27 cellular contexts compared by ENCODE assay signal in genomic region chr22:49205401-49205800, GRCh38.
DNase-seq lines count a peak whose midpoint lies in the region; ATAC-seq, FAIRE-seq and TF ChIP-seq lines count a peak whose summit lies in the region.
"Had no signal": no experiment of that assay in that cellular context is flagged by ENCODE, and none has a peak within 500 bp of the region (broad histone marks: within the 10 kb centered on the region; RNA-seq: fewer than 3 reads in every experiment).

No MANE protein-coding gene starts in this region.

- DNase-seq in D341Med (ENCODE audit: low spot score) (peak; percentile 8), Peyer's patch (peak in 2 of 3 donors; percentile 6 to 24), kidney (peak; percentile 60), DMS53 (lab: John Stamatoyannopoulos, UW) (no peak), kidney tubule cell (ENCODE audit: low spot score) (no peak)
- DNase-seq in stimulated activated effector memory CD8-positive, alpha-beta T cell treated with anti-CD3 and anti-CD28 coated beads, Interleukin-12 subunit alpha, Interleukin-12 subunit beta, amount 100 ng/mL, for 72 hours (ENCODE audit: low spot score in 2 of 2): no peak
- DNase-seq in activated CD8-positive, alpha-beta T cell treated with anti-CD3 and anti-CD28 coated beads, Interleukin-2, amount 10 ng/mL, durations not matched to agents 7 days and 5 days: no peak
- DNase-seq: activated naive CD4-positive, alpha-beta T cell treated with anti-CD3 and anti-CD28 coated beads, Interleukin-2, amount 10 ng/mL, durations not matched to agents 7 days and 5 days; anterior cingulate cortex; Calu3; effector memory CD8-positive, alpha-beta T cell; foreskin fibroblast; HCEC 1CT; heart right ventricle; NCI-H1048; NCI-H187; NCI-H524 treated with DMSO at 0.1 percent for 48 hours; PC-9; psoas muscle had no signal

- H3K9me3 ChIP-seq in Peyer's patch (no peaks in the 10 kb centered on the region), kidney (ENCODE audit: control insufficient read depth in 1 of 2, low read length in 2 of 2) (no peaks in the 10 kb centered on the region)
- H3K9me3 ChIP-seq: heart right ventricle, psoas muscle, upper lobe of left lung had no signal

- POLR2A ChIA-PET in activated CD8-positive, alpha-beta T cell treated with anti-CD3 and anti-CD28 coated beads, Interleukin-2, amount 10 ng/mL, durations not matched to agents 7 days and 5 days (lab: Charles Lee): no interaction called here

- FAIRE-seq in kidney (lab: Jason Lieb, UNC): no peak
- FAIRE-seq: colon, GM18507 had no signal

- no peaks in the 10 kb centered on the region for H3K36me3 Mint-ChIP-seq in stimulated activated effector memory CD8-positive, alpha-beta T cell treated with anti-CD3 and anti-CD28 coated beads, Interleukin-12 subunit alpha, Interleukin-12 subunit beta, amount 100 ng/mL, for 72 hours
- H3K36me3 Mint-ChIP-seq in activated CD8-positive, alpha-beta T cell treated with anti-CD3 and anti-CD28 coated beads, Interleukin-2, amount 10 ng/mL, durations not matched to agents 7 days and 5 days (ENCODE audit: low read depth): no peaks in the 10 kb centered on the region
- H3K36me3 Mint-ChIP-seq: activated naive CD4-positive, alpha-beta T cell treated with anti-CD3 and anti-CD28 coated beads, Interleukin-2, amount 10 ng/mL, durations not matched to agents 7 days and 5 days; IgD-negative memory B cell; memory B cell; T-cell had no signal

- H3K27ac ChIP-seq in Peyer's patch (no peak overlapping the region), kidney (ENCODE audit: low read depth in 2 of 2, low read length in 2 of 2) (no peak overlapping the region)
- H3K27ac ChIP-seq: C4-2B, heart right ventricle, PC-9, psoas muscle, SJSA1, upper lobe of left lung had no signal

- no peaks in the 10 kb centered on the region for H3K27me3 ChIP-seq in Peyer's patch
- H3K27me3 ChIP-seq: SJSA1, upper lobe of left lung had no signal

- intact Hi-C loops in kidney (cut with DNase I): no loop called here

- TF ChIP-seq CTCF in Peyer's patch (IDR thresholded peaks at IDR 0.05) (no peak), kidney (IDR thresholded peaks at IDR 0.05; ENCODE audit: borderline replicate concordance, extremely low read depth, insufficient read depth) (no peak)

- H3K4me3 ChIP-seq in Peyer's patch (no peak overlapping the region), kidney (ENCODE audit: low read length in 2 of 2) (no peak overlapping the region)
- H3K4me3 ChIP-seq: heart right ventricle, PC-9, psoas muscle, SJSA1, upper lobe of left lung had no signal

- no peaks in the 10 kb centered on the region for H3K36me3 ChIP-seq in Peyer's patch
- no peaks in the 10 kb centered on the region for H3K36me3 ChIP-seq in kidney (ENCODE audit: control insufficient read depth in 1 of 2, insufficient read depth in 2 of 2, low read length in 2 of 2)
- H3K36me3 ChIP-seq: heart right ventricle, SJSA1, upper lobe of left lung had no signal

- H3K4me3 Mint-ChIP-seq in stimulated activated effector memory CD8-positive, alpha-beta T cell treated with anti-CD3 and anti-CD28 coated beads, Interleukin-12 subunit alpha, Interleukin-12 subunit beta, amount 100 ng/mL, for 72 hours: no peak overlapping the region
- H3K4me3 Mint-ChIP-seq in activated CD8-positive, alpha-beta T cell treated with anti-CD3 and anti-CD28 coated beads, Interleukin-2, amount 10 ng/mL, durations not matched to agents 7 days and 5 days: no peak overlapping the region
- H3K4me3 Mint-ChIP-seq: activated naive CD4-positive, alpha-beta T cell treated with anti-CD3 and anti-CD28 coated beads, Interleukin-2, amount 10 ng/mL, durations not matched to agents 7 days and 5 days; effector memory CD8-positive, alpha-beta T cell; IgD-negative memory B cell; memory B cell; T-cell had no signal

- H3K27me3 Mint-ChIP-seq in activated CD8-positive, alpha-beta T cell treated with anti-CD3 and anti-CD28 coated beads, Interleukin-2, amount 10 ng/mL, durations not matched to agents 7 days and 5 days (ENCODE audit: low read depth): no peaks in the 10 kb centered on the region
- H3K27me3 Mint-ChIP-seq: activated naive CD4-positive, alpha-beta T cell treated with anti-CD3 and anti-CD28 coated beads, Interleukin-2, amount 10 ng/mL, durations not matched to agents 7 days and 5 days; IgD-negative memory B cell had no signal

- H3K9me3 Mint-ChIP-seq in stimulated activated effector memory CD8-positive, alpha-beta T cell treated with anti-CD3 and anti-CD28 coated beads, Interleukin-12 subunit alpha, Interleukin-12 subunit beta, amount 100 ng/mL, for 72 hours: no peaks in the 10 kb centered on the region
- H3K9me3 Mint-ChIP-seq in activated CD8-positive, alpha-beta T cell treated with anti-CD3 and anti-CD28 coated beads, Interleukin-2, amount 10 ng/mL, durations not matched to agents 7 days and 5 days (ENCODE audit: insufficient read depth): no peaks in the 10 kb centered on the region
- H3K9me3 Mint-ChIP-seq: activated naive CD4-positive, alpha-beta T cell treated with anti-CD3 and anti-CD28 coated beads, Interleukin-2, amount 10 ng/mL, durations not matched to agents 7 days and 5 days; effector memory CD8-positive, alpha-beta T cell; IgD-negative memory B cell; T-cell had no signal

- no peak overlapping the region for H3K9ac ChIP-seq in kidney (ENCODE audit: low read length in 2 of 2)

- no peak for TF ChIP-seq POLR2A in Peyer's patch (IDR thresholded peaks at IDR 0.05)

- no peaks in the 10 kb centered on the region for H3K4me1 Mint-ChIP-seq in stimulated activated effector memory CD8-positive, alpha-beta T cell treated with anti-CD3 and anti-CD28 coated beads, Interleukin-12 subunit alpha, Interleukin-12 subunit beta, amount 100 ng/mL, for 72 hours
- no peaks in the 10 kb centered on the region for H3K4me1 Mint-ChIP-seq in activated CD8-positive, alpha-beta T cell treated with anti-CD3 and anti-CD28 coated beads, Interleukin-2, amount 10 ng/mL, durations not matched to agents 7 days and 5 days (ENCODE audit: low read depth)
- H3K4me1 Mint-ChIP-seq: activated naive CD4-positive, alpha-beta T cell treated with anti-CD3 and anti-CD28 coated beads, Interleukin-2, amount 10 ng/mL, durations not matched to agents 7 days and 5 days; IgD-negative memory B cell; memory B cell; T-cell had no signal

- CTCF ChIA-PET in activated CD8-positive, alpha-beta T cell treated with anti-CD3 and anti-CD28 coated beads, Interleukin-2, amount 10 ng/mL, durations not matched to agents 7 days and 5 days (lab: Charles Lee): no interaction called here

- ATAC-seq in stimulated activated effector memory CD8-positive, alpha-beta T cell treated with anti-CD3 and anti-CD28 coated beads, Interleukin-12 subunit alpha, Interleukin-12 subunit beta, amount 100 ng/mL, for 72 hours: peak; percentile 33
- no peak for ATAC-seq in activated CD8-positive, alpha-beta T cell treated with anti-CD3 and anti-CD28 coated beads, Interleukin-2, amount 10 ng/mL, durations not matched to agents 7 days and 5 days
- ATAC-seq: effector memory CD8-positive, alpha-beta T cell; psoas muscle; T-cell had no signal

- H3K4me1 ChIP-seq in Peyer's patch (no peaks in the 10 kb centered on the region), kidney (ENCODE audit: control insufficient read depth in 1 of 2, insufficient read depth in 1 of 2, low read depth in 1 of 2, low read length in 2 of 2) (no peaks in the 10 kb centered on the region)
- H3K4me1 ChIP-seq: psoas muscle, SJSA1, upper lobe of left lung had no signal

- no peak overlapping the region for H3K27ac Mint-ChIP-seq in stimulated activated effector memory CD8-positive, alpha-beta T cell treated with anti-CD3 and anti-CD28 coated beads, Interleukin-12 subunit alpha, Interleukin-12 subunit beta, amount 100 ng/mL, for 72 hours
- H3K27ac Mint-ChIP-seq in activated CD8-positive, alpha-beta T cell treated with anti-CD3 and anti-CD28 coated beads, Interleukin-2, amount 10 ng/mL, durations not matched to agents 7 days and 5 days: no peak overlapping the region
- H3K27ac Mint-ChIP-seq: activated naive CD4-positive, alpha-beta T cell treated with anti-CD3 and anti-CD28 coated beads, Interleukin-2, amount 10 ng/mL, durations not matched to agents 7 days and 5 days; effector memory CD8-positive, alpha-beta T cell; IgD-negative memory B cell; memory B cell; T-cell had no signal

Comparison
In these comparisons a context has a peak if more than half of its experiments do, and no peak if none do; other contexts are left out.
1. DNase-seq: peak in D341Med (single experiment), Peyer's patch (2 of 3) and kidney (single experiment); none in stimulated activated effector memory CD8-positive, alpha-beta T cell treated with anti-CD3 and anti-CD28 coated beads, Interleukin-12 subunit alpha, Interleukin-12 subunit beta, amount 100 ng/mL, for 72 hours (0 of 2), activated CD8-positive, alpha-beta T cell treated with anti-CD3 and anti-CD28 coated beads, Interleukin-2, amount 10 ng/mL, durations not matched to agents 7 days and 5 days (single experiment), DMS53 (single experiment) and kidney tubule cell (single experiment).